ENCODE assay signal across 8 cellular contexts in the genomic region with DNA sequence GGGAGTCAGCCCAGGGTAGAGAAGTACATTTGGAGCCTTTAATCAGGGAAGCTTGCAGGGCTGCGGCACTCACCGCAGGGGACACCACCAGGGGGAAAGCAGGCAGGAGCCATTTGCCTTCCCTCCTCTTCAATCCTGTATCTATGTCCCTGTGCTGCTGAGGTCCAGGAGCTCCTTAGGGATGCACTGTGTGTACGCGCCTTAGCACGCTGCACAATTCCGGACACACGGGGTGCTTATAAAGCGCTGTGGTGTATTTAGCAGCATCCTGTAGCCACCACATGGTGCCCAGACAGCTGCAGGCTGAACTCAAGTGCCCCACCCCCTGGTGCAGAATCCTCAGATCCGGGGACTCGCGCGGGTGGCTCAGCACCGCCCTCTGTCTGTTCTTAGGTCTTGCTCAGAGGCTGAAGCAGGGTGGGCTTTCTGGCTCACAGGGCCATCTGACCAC.
DNase-seq lines count a peak whose midpoint lies in the region; ATAC-seq, FAIRE-seq and TF ChIP-seq lines count a peak whose summit lies in the region.

No MANE protein-coding gene starts in this region.

- no peak overlapping the region for H2AK5ac ChIP-seq in mesenchymal stem cell (ENCODE audit: low read length, severe bottlenecking)

- no peak overlapping the region for H2BK5ac ChIP-seq in mesenchymal stem cell (ENCODE audit: low read depth, low read length, poor library complexity, severe bottlenecking)

- CTCF ChIA-PET in A549 (lab: Yijun Ruan, JAX): interaction anchor here (0.8 kb wide), 1 partner anchor 8 kb away, joined by 3 read pairs; no protein-coding TSS in a partner anchor

- no peaks in the 10 kb centered on the region for H3K79me1 ChIP-seq in mesenchymal stem cell (replicated peaks; ENCODE audit: low read length, poor library complexity, severe bottlenecking)

- no peak for TF ChIP-seq EP300 in A549 (IDR thresholded peaks at IDR 0.05)

- H3K27me3 ChIP-seq in astrocyte (ENCODE audit: insufficient read depth, low read length) (no peaks in the 10 kb centered on the region), mesenchymal stem cell (ENCODE audit: control insufficient read depth in 1 of 2, insufficient read depth in 1 of 2, low read length in 2 of 2) (no peaks in the 10 kb centered on the region)

- H3K18ac ChIP-seq in mesenchymal stem cell (ENCODE audit: low read depth in 1 of 2, low read length in 2 of 2): no peak overlapping the region

- no peak overlapping the region for H2BK15ac ChIP-seq in mesenchymal stem cell (ENCODE audit: low read depth, poor library complexity, severe bottlenecking)

- H3K27me3 Mint-ChIP-seq in astrocyte (ENCODE audit: low read depth, unreplicated experiment): no peaks in the 10 kb centered on the region

- H4K8ac ChIP-seq in mesenchymal stem cell (ENCODE audit: low read length): no peak overlapping the region

- no peaks in the 10 kb centered on the region for H3K4me1 ChIP-seq in A549
- H3K4me1 ChIP-seq in astrocyte (ENCODE audit: insufficient read depth, low read length): no peaks in the 10 kb centered on the region
- peaks cover 4% of the 10 kb centered on the region for H3K4me1 ChIP-seq in mesenchymal stem cell (ENCODE audit: control insufficient read depth, insufficient read depth, low read depth, low read length)

- H3K4me2 ChIP-seq in A549 (0 out of 3 replicates have a peak overlapping the region, but pooled peaks have one; percentile 42), astrocyte (ENCODE audit: low read length) (no peak overlapping the region), mesenchymal stem cell (ENCODE audit: low read length, poor library complexity, severe bottlenecking) (no peak overlapping the region)

- H4K20me1 ChIP-seq in astrocyte (ENCODE audit: insufficient read depth, low read length): no peaks in the 10 kb centered on the region

- H3K4ac ChIP-seq in mesenchymal stem cell (ENCODE audit: low read depth in 1 of 2, low read length in 2 of 2): no peak overlapping the region

- peak in 1 of 2 experiments; percentile 27; a peak in 2 of 5 replicates for TF ChIP-seq RAD21 in A549 (conservative IDR thresholded peaks at IDR 0.05 in 1 of 2, IDR thresholded peaks at IDR 0.05 in 1 of 2)

- no peak overlapping the region for H3K14ac ChIP-seq in mesenchymal stem cell (ENCODE audit: low read length in 2 of 2)

- peak overlapping the region in 1 of 2 experiments; percentile 68 for H2BK12ac ChIP-seq in mesenchymal stem cell (ENCODE audit: low read length in 2 of 2)

- H3K4me1 Mint-ChIP-seq in astrocyte (ENCODE audit: low read depth, unreplicated experiment): no peaks in the 10 kb centered on the region

- H3K79me2 ChIP-seq in astrocyte (ENCODE audit: insufficient read depth, low read length): no peaks in the 10 kb centered on the region

- no peaks in the 10 kb centered on the region for H3K9me3 Mint-ChIP-seq in astrocyte (ENCODE audit: unreplicated experiment)

- H3K36me3 Mint-ChIP-seq in astrocyte (ENCODE audit: low read depth, unreplicated experiment): no peaks in the 10 kb centered on the region

- no peak for TF ChIP-seq POLR2A in A549 (IDR thresholded peaks at IDR 0.05; ENCODE audit: low read length)

- ATAC-seq in A549 (peak; percentile 74; a peak in 5 of 6 replicates), GM18502 (IDR thresholded peaks at IDR 0.05; ENCODE audit: poor library complexity, unreplicated experiment) (no peak), HG03520 (IDR thresholded peaks at IDR 0.05; ENCODE audit: unreplicated experiment) (no peak), GM21528 (IDR thresholded peaks at IDR 0.05; ENCODE audit: low FRiP score, unreplicated experiment) (no peak)

- no peaks in the 10 kb centered on the region for H3K36me3 ChIP-seq in astrocyte (ENCODE audit: insufficient read depth, low read length)
- H3K36me3 ChIP-seq in mesenchymal stem cell (ENCODE audit: control insufficient read depth in 1 of 2, insufficient read depth in 2 of 2, low read depth in 1 of 2, low read length in 2 of 2): no peaks in the 10 kb centered on the region

- H2AFZ ChIP-seq in astrocyte (ENCODE audit: low read depth, low read length) (no peak overlapping the region), mesenchymal stem cell (ENCODE audit: low read depth, low read length) (no peak overlapping the region)

- no peak overlapping the region for H3K4me3 Mint-ChIP-seq in astrocyte (ENCODE audit: unreplicated experiment)

- DNase-seq in A549 (ENCODE audit: low read depth in 1 of 2, low spot score in 1 of 2) (peak; percentile 11 to 26), NCI-H1417 treated with DMSO at 0.1 percent for 48 hours (lab: John Stamatoyannopoulos, UW) (peak; percentile 63), astrocyte (ENCODE audit: low read depth) (peak; percentile 12), mesenchymal stem cell (peak; percentile 51), HuH-7.5 (ENCODE audit: low spot score) (no peak)

- WGBS in A549 (ENCODE audit: missing lambda C conversion rate): 38% methylated on average over 13 of the region's 13 CpGs
- WGBS in mesenchymal stem cell: 27% methylated on average over 13 of the region's 13 CpGs

- no peak overlapping the region for H2BK120ac ChIP-seq in mesenchymal stem cell (ENCODE audit: low read depth, low read length)

- POLR2A ChIA-PET in A549 (lab: Yijun Ruan, JAX): no interaction called here

- no peak overlapping the region for H3K27ac ChIP-seq in A549
- H3K27ac ChIP-seq in astrocyte (ENCODE audit: low read depth, low read length): no peak overlapping the region
- no peak overlapping the region for H3K27ac ChIP-seq in mesenchymal stem cell (ENCODE audit: low read length, poor library complexity, severe bottlenecking)

- H3K9me3 ChIP-seq in A549 (no peaks in the 10 kb centered on the region), astrocyte (ENCODE audit: insufficient read depth, low read depth, low read length) (no peaks in the 10 kb centered on the region), mesenchymal stem cell (ENCODE audit: control insufficient read depth, low read length) (no peaks in the 10 kb centered on the region)

- H3K9ac ChIP-seq in astrocyte (ENCODE audit: low read length) (no peak overlapping the region), mesenchymal stem cell (ENCODE audit: low read length) (no peak overlapping the region)

- H3K27ac Mint-ChIP-seq in astrocyte (ENCODE audit: unreplicated experiment): no peak overlapping the region

- no peak for FAIRE-seq in A549 (lab: Jason Lieb, UNC)
- FAIRE-seq in astrocyte (lab: Jason Lieb, UNC): no peak

- H3K4me3 ChIP-seq in A549 (no peak overlapping the region), astrocyte (ENCODE audit: insufficient read depth, low read depth, low read length) (no peak overlapping the region), mesenchymal stem cell (ENCODE audit: insufficient read depth in 1 of 2, low read depth in 1 of 2, low read length in 2 of 2) (no peak overlapping the region)

- H4K91ac ChIP-seq in mesenchymal stem cell (ENCODE audit: low read length): no peak overlapping the region

- no peak overlapping the region for H3K23ac ChIP-seq in mesenchymal stem cell (ENCODE audit: low read length in 2 of 2)

- TF ChIP-seq CTCF in A549 (IDR thresholded peaks at IDR 0.05): peak; percentile 19; the same call in 2 of the 3 replicates
- TF ChIP-seq CTCF in astrocyte (IDR thresholded peaks at IDR 0.05; ENCODE audit: insufficient read depth, low read depth, low read length): no peak

TF ChIP-seq in A549, 52 proteins besides CTCF, POLR2A, EP300 and RAD21:
- TF ChIP-seq MYC (IDR thresholded peaks at IDR 0.05; ENCODE audit: borderline replicate concordance, low read length) (no peak), MAZ (IDR thresholded peaks at IDR 0.05; ENCODE audit: borderline replicate concordance, low read depth, low read length) (no peak), MAFK (IDR thresholded peaks at IDR 0.05; ENCODE audit: partially characterized antibody) (no peak), FOXS1 (CRISPR knock-in tag; IDR thresholded peaks at IDR 0.05) (no peak), HOXB13 (CRISPR knock-in tag; IDR thresholded peaks at IDR 0.05; ENCODE audit: low read depth) (no peak), JUN (IDR thresholded peaks at IDR 0.05) (no peak), CEBPB (IDR thresholded peaks at IDR 0.05) (no peak), RFX5 (IDR thresholded peaks at IDR 0.05) (no peak), HOXB5 (CRISPR knock-in tag; IDR thresholded peaks at IDR 0.05) (no peak), KDM5A (IDR thresholded peaks at IDR 0.05) (no peak), TP53 (CRISPR knock-in tag; IDR thresholded peaks at IDR 0.05) (no peak), CHD4 (IDR thresholded peaks at IDR 0.05; ENCODE audit: borderline replicate concordance) (no peak)
- TF ChIP-seq, protein P1, sequence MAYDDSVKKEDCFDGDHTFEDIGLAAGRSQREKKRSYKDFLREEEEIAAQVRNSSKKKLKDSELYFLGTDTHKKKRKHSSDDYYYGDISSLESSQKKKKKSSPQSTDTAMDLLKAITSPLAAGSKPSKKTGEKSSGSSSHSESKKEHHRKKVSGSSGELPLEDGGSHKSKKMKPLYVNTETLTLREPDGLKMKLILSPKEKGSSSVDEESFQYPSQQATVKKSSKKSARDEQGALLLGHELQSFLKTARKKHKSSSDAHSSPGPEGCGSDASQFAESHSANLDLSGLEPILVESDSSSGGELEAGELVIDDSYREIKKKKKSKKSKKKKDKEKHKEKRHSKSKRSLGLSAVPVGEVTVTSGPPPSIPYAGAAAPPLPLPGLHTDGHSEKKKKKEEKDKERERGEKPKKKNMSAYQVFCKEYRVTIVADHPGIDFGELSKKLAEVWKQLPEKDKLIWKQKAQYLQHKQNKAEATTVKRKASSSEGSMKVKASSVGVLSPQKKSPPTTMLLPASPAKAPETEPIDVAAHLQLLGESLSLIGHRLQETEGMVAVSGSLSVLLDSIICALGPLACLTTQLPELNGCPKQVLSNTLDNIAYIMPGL (CRISPR knock-in tag; IDR thresholded peaks at IDR 0.05; ENCODE audit: borderline replicate concordance): no peak
- TF ChIP-seq, protein P2, sequence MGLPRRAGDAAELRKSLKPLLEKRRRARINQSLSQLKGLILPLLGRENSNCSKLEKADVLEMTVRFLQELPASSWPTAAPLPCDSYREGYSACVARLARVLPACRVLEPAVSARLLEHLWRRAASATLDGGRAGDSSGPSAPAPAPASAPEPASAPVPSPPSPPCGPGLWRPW (IDR thresholded peaks at IDR 0.05): no peak

Comparison
In these comparisons a context has a peak if more than half of its experiments do, and no peak if none do; other contexts are left out.
1. ATAC-seq: peak in A549 (2 of 2); none in GM18502 (single experiment), HG03520 (single experiment) and GM21528 (single experiment).